Comparison of ENCODE assay signal across 29 cellular contexts in the genomic region with DNA sequence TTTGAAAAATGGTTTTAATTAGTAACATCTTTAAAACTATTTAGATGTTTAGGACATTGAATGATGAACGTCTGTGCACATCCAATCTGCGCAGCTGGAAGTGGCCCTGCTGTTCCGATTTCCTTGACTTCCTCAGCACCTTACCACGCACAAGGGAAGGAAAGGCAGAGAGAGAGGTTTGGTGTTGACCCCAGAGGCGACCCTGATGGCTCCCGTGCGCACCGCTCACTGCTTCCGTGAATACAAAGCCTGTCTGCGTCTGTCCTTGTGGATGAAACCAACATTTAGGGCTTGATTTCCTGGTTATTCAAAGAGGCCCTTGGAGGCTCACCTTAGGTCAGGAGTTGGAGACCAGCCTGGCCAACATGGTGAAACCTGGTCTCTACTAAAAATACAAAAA.
"Had no signal": no experiment of that assay in that cellular context is flagged by ENCODE, and none has a peak within 500 bp of the region (broad histone marks: within the 10 kb centered on the region; RNA-seq: fewer than 3 reads in every experiment).

No MANE protein-coding gene starts in this region.

- H3K36me3 ChIP-seq: colonic mucosa, gastroesophageal sphincter, thoracic aorta, transverse colon, upper lobe of right lung, vagina had no signal

- H3K9me3 ChIP-seq: colonic mucosa, gastroesophageal sphincter, mucosa of descending colon, thoracic aorta, transverse colon, upper lobe of right lung, vagina had no signal

- ATAC-seq: esophagus mucosa; gastroesophageal sphincter; mucosa of descending colon; natural killer cell treated with Interleukin-12 subunit alpha and Interleukin-12 subunit beta and Interleukin-15 and Interleukin-18, amount 100 ng/mL, for 72 hours; sciatic nerve; stimulated activated naive CD8-positive, alpha-beta T cell treated with anti-CD3 and anti-CD28 coated beads, Interleukin-15, amount 100 ng/mL, for 72 hours; upper lobe of right lung had no signal

- H3K4me3 ChIP-seq: colonic mucosa, gastroesophageal sphincter, mucosa of descending colon, smooth muscle cell, thoracic aorta, transverse colon, upper lobe of right lung, vagina had no signal

- H3K27ac ChIP-seq: colonic mucosa, epithelial cell of prostate, thoracic aorta, vagina had no signal

- DNase-seq: colonic mucosa; effector CD8-positive, alpha-beta T cell; endodermal cell; foreskin fibroblast; hypothalamus; immature natural killer cell; islet precursor cell; kidney glomerular epithelial cell; mesenchymal stem cell; naive B cell; retina; stimulated activated CD4-positive, alpha-beta T cell treated with anti-CD3 and anti-CD28 coated beads, Interleukin-12 subunit alpha, Interleukin-12 subunit beta, amount 100 ng/mL, for 4 hours; stimulated activated CD4-positive, alpha-beta T cell treated with anti-CD3 and anti-CD28 coated beads, Interleukin-1b, Interleukin-23, amount 100 ng/mL, for 48 hours; stimulated activated CD4-positive, alpha-beta T cell treated with anti-CD3 and anti-CD28 coated beads, Interleukin-4, amount 100 ng/mL, for 1 hour; stimulated activated CD8-positive, alpha-beta memory T cell treated with anti-CD3 and anti-CD28 coated beads, Interleukin-4, amount 100 ng/mL, for 48 hours; stimulated activated naive CD4-positive, alpha-beta T cell; stimulated activated naive CD8-positive, alpha-beta T cell treated with anti-CD3 and anti-CD28 coated beads, Interleukin-15, amount 100 ng/mL, for 72 hours; substantia nigra; transverse colon; upper lobe of right lung had no signal

- H3K4me1 ChIP-seq: colonic mucosa, gastroesophageal sphincter, transverse colon, upper lobe of right lung, vagina had no signal

- H3K4me2 ChIP-seq: smooth muscle cell had no signal

- H3K27me3 ChIP-seq: colonic mucosa, transverse colon, upper lobe of right lung, vagina had no signal
